In genomic region chr19:11140248-11140538, GRCh38 we compare ENCODE assay signal across 8 cellular contexts. TPM values are rescaled to one million over a fixed set of nuclear protein-coding genes. Genes with fewer than 3 reads are reported as not detected.
DNase-seq lines count a peak whose midpoint lies in the region; ATAC-seq, FAIRE-seq and TF ChIP-seq lines count a peak whose summit lies in the region.
"Not testable (repeated sequence)": the region's sequence is repeated elsewhere in the genome, so short reads cannot be mapped to it uniquely, and the experiment has no call there.

No MANE protein-coding gene starts in this region.

- ATAC-seq in A549, heart right ventricle, lower lobe of right lung: not testable (repeated sequence)

- H3K36me3 ChIP-seq in SJSA1: peaks cover 27% of the 10 kb centered on the region
- H3K36me3 ChIP-seq in colonic mucosa, heart right ventricle, lower lobe of right lung, sigmoid colon, tibial artery: not testable (repeated sequence)

- 69% methylated on average over 6 of the region's 6 CpGs for WGBS in A549 (ENCODE audit: missing lambda C conversion rate)
- 84 to 90% methylated on average over 6 of the region's 6 CpGs for WGBS in heart right ventricle, 2 donors
- WGBS in sigmoid colon, 2 donors: 41 to 80% methylated on average over 6 of the region's 6 CpGs

- not testable (repeated sequence) for H3K36me3 Mint-ChIP-seq in HFFc6 (ENCODE audit: low read depth)

- not testable (repeated sequence) for H3K9me3 Mint-ChIP-seq in HFFc6

- H3K4me3 ChIP-seq in A549, SJSA1, colonic mucosa, heart right ventricle, lower lobe of right lung, sigmoid colon, tibial artery: not testable (repeated sequence)

- H3K4me1 ChIP-seq in A549 (peaks cover 67% of the 10 kb centered on the region), SJSA1 (replicated peaks) (peaks cover 79% of the 10 kb centered on the region), heart right ventricle (peaks cover 35 to 78% (median 63%) of the 10 kb centered on the region in 9 donors), lower lobe of right lung (peaks cover 73% of the 10 kb centered on the region), sigmoid colon (peaks cover 0 to 73% (median 64%) of the 10 kb centered on the region in 4 donors), tibial artery (peaks cover 21 to 65% (median 56%) of the 10 kb centered on the region in 4 donors)
- H3K4me1 ChIP-seq in colonic mucosa: not testable (repeated sequence)

- H3K27me3 ChIP-seq in SJSA1 (replicated peaks); colonic mucosa; heart right ventricle; lower lobe of right lung (ENCODE audit: low read depth); sigmoid colon; tibial artery: not testable (repeated sequence)

- not testable (repeated sequence) for H3K9me3 ChIP-seq in A549; SJSA1 (replicated peaks); colonic mucosa; heart right ventricle; lower lobe of right lung; sigmoid colon; tibial artery

- POLR2A ChIA-PET in A549 (lab: Yijun Ruan, JAX): not testable (repeated sequence)

- not testable (repeated sequence) for TF ChIP-seq RAD21 in A549 (conservative IDR thresholded peaks at IDR 0.05 in 1 of 2, IDR thresholded peaks at IDR 0.05 in 1 of 2)

- TF ChIP-seq POLR2A in A549 (IDR thresholded peaks at IDR 0.05; ENCODE audit: low read length); sigmoid colon (IDR thresholded peaks at IDR 0.05): not testable (repeated sequence)

- intact Hi-C loops in colonic mucosa (cut with DNase I); lower lobe of right lung (cut with DNase I); sigmoid colon (cut with DNase I); tibial artery (cut with DNase I; ENCODE audit: low total_unique reads): not testable (repeated sequence)
- intact Hi-C loops in heart right ventricle (cut with DNase I): loop anchor here in 1 of 10 donors (5.0 kb wide), 1 partner anchor 142 kb away; no protein-coding TSS in a partner anchor

- peak overlapping the region; percentile 99; the same call in 1 of the 2 replicates for H3K27ac Mint-ChIP-seq in HFFc6

- CTCF ChIA-PET in A549 (lab: Yijun Ruan, JAX): interaction anchor here (2.4 to 4.0 kb wide), 3 partner anchors 10 to 65 kb away, joined by 5 to 57 read pairs (median 18); no protein-coding TSS in a partner anchor

- DNase-seq in A549 (ENCODE audit: low read depth in 1 of 2, low spot score in 1 of 2); HFFc6; SJSA1 (ENCODE audit: low read depth in 1 of 2, low spot score in 2 of 2); colonic mucosa; heart right ventricle; lower lobe of right lung; sigmoid colon; tibial artery: not testable (repeated sequence)

- not testable (repeated sequence) for H3K4me3 Mint-ChIP-seq in HFFc6

- not testable (repeated sequence) for H3K27me3 Mint-ChIP-seq in HFFc6 (ENCODE audit: insufficient read depth)

- H3K27ac ChIP-seq in A549: peak overlapping the region; percentile 98 to 100
- peak overlapping the region; percentile 100 for H3K27ac ChIP-seq in SJSA1
- H3K27ac ChIP-seq in colonic mucosa: peak overlapping the region; percentile 68
- peak overlapping the region in 8 of 10 donors; percentile 92 to 99 (median 96) for H3K27ac ChIP-seq in heart right ventricle
- peak overlapping the region; percentile 77 for H3K27ac ChIP-seq in lower lobe of right lung
- peak overlapping the region; percentile 92 to 99 (median 95) for H3K27ac ChIP-seq in sigmoid colon
- peak overlapping the region; percentile 91 to 92 for H3K27ac ChIP-seq in tibial artery

- TF ChIP-seq CTCF in A549 (IDR thresholded peaks at IDR 0.05); HFFc6 (IDR thresholded peaks at IDR 0.05); colonic mucosa (IDR thresholded peaks at IDR 0.05); heart right ventricle (IDR thresholded peaks at IDR 0.05); lower lobe of right lung (IDR thresholded peaks at IDR 0.05); sigmoid colon (IDR thresholded peaks at IDR 0.05); tibial artery (IDR thresholded peaks at IDR 0.05): not testable (repeated sequence)

- not testable (repeated sequence) for TF ChIP-seq EP300 in A549 (IDR thresholded peaks at IDR 0.05); sigmoid colon (IDR thresholded peaks at IDR 0.05)

- not testable (repeated sequence) for FAIRE-seq in A549 (lab: Jason Lieb, UNC)

- H3K4me1 Mint-ChIP-seq in HFFc6 (ENCODE audit: low read depth): peaks cover 57% of the 10 kb centered on the region

- H3K9ac ChIP-seq in colonic mucosa (ENCODE audit: low read depth in 2 of 2, low read length in 2 of 2): not testable (repeated sequence)

- H3K4me2 ChIP-seq in A549: peak overlapping the region; percentile 82

RNA-seq across cellular contexts. Expression of gene SPC24, which starts 15.4 kb away (rescaled TPM):
- polyA plus RNA-seq in A549 (2011; rRNA removed) (16.3 and 16.5 TPM in 2 replicates), A549 (2017; fragmentation: RNase III; extraction: RNeasy Plus Mini Kit Qiagen cat#74134 plus additional on column Dnase treatment) (21.8 to 22.2 TPM (median 22.2 TPM) in 3 replicates), heart right ventricle (1 to 10 TPM in 1 of 2 donors, under 1 TPM in 1; 0.93 to 5.9 TPM), sigmoid colon (10 to 100 TPM in 1 of 3 donors, 1 to 10 TPM in 2; 1.2 to 13.0 (median 2.1) TPM)
- 26.0 and 27.2 TPM in 2 replicates for polyA plus RNA-seq in A549 (2012; cell fraction: cytosol; rRNA removed)
- polyA plus RNA-seq in A549 (2012; cell fraction: nucleus; rRNA removed): 20.8 and 24.2 TPM in 2 replicates
- 19.3 and 22.3 TPM in 2 replicates for polyA minus RNA-seq in A549 (2011; rRNA and poly(A)+ RNA removed)
- 10 to 100 TPM; 21.0 to 54.6 (median 50.3) TPM for total RNA-seq in HFFc6 (2021; fragmentation: NEBNext Ultra II Directional; extraction: Animal tissue kit (Norgen Biotek cat#: 25700))
- total RNA-seq in SJSA1 (2014; rRNA removed; shearing (Covaris generic)): 120 and 143 TPM in 2 replicates
- total RNA-seq in colonic mucosa (10 to 100 TPM in 1 of 2 donors, 1 to 10 TPM in 1; 9.4 to 47.6 TPM), heart right ventricle (1 to 10 TPM; 1.6 to 8.5 (median 3.2) TPM), lower lobe of right lung (1.8 TPM), sigmoid colon (1 to 10 TPM in 3 of 4 donors, under 1 TPM in 1; 0.99 to 6.0 (median 2.8) TPM)

RNA-seq across cellular contexts. Expression of gene LDLR, which starts 50.9 kb away (rescaled TPM):
- polyA plus RNA-seq in A549 (2011; rRNA removed): 29.2 and 37.0 TPM in 2 replicates
- 38.2 and 41.8 TPM in 2 replicates for polyA plus RNA-seq in A549 (2012; cell fraction: cytosol; rRNA removed)
- 78.5 and 82.0 TPM in 2 replicates for polyA plus RNA-seq in A549 (2012; cell fraction: nucleus; rRNA removed)
- 35.6 to 55.8 TPM (median 50.8 TPM) in 3 replicates for polyA plus RNA-seq in A549 (2017; fragmentation: RNase III; extraction: RNeasy Plus Mini Kit Qiagen cat#74134 plus additional on column Dnase treatment)
- polyA minus RNA-seq in A549 (2011; rRNA and poly(A)+ RNA removed): 37.2 and 50.2 TPM in 2 replicates
- 10 to 100 TPM; 22.8 to 34.3 (median 28.0) TPM for total RNA-seq in HFFc6 (2021; fragmentation: NEBNext Ultra II Directional; extraction: Animal tissue kit (Norgen Biotek cat#: 25700))
- 90.0 and 115 TPM in 2 replicates for total RNA-seq in SJSA1 (2014; rRNA removed; shearing (Covaris generic))
- total RNA-seq in colonic mucosa: 100 to 1,000 TPM in 1 of 2 donors, 10 to 100 TPM in 1; 65.0 to 190 TPM
- total RNA-seq in heart right ventricle: 10 to 100 TPM in 8 of 10 donors, 1 to 10 TPM in 2; 4.5 to 76.1 (median 16.4) TPM
- polyA plus RNA-seq in heart right ventricle: 10 to 100 TPM in 1 of 2 donors, 1 to 10 TPM in 1; 7.4 to 24.1 TPM
- total RNA-seq in lower lobe of right lung: 147 TPM
- 100 to 1,000 TPM in 1 of 4 donors, 10 to 100 TPM in 1, 1 to 10 TPM in 2; 7.1 to 139 (median 15.0) TPM for total RNA-seq in sigmoid colon
- 10 to 100 TPM; 20.4 to 76.0 (median 20.6) TPM for polyA plus RNA-seq in sigmoid colon

RNA-seq across cellular contexts. Expression of gene KANK2, which starts 57.2 kb away (rescaled TPM):
- 20.5 and 35.5 TPM in 2 replicates for polyA plus RNA-seq in A549 (2011; rRNA removed)
- 42.9 and 53.3 TPM in 2 replicates for polyA plus RNA-seq in A549 (2012; cell fraction: cytosol; rRNA removed)
- polyA plus RNA-seq in A549 (2012; cell fraction: nucleus; rRNA removed): 81.8 and 124 TPM in 2 replicates
- 63.8 to 68.0 TPM (median 66.1 TPM) in 3 replicates for polyA plus RNA-seq in A549 (2017; fragmentation: RNase III; extraction: RNeasy Plus Mini Kit Qiagen cat#74134 plus additional on column Dnase treatment)
- polyA minus RNA-seq in A549 (2011; rRNA and poly(A)+ RNA removed): 45.0 and 60.0 TPM in 2 replicates
- 100 to 1,000 TPM; 132 to 167 (median 156) TPM for total RNA-seq in HFFc6 (2021; fragmentation: NEBNext Ultra II Directional; extraction: Animal tissue kit (Norgen Biotek cat#: 25700))
- total RNA-seq in SJSA1 (2014; rRNA removed; shearing (Covaris generic)): 278 and 472 TPM in 2 replicates
- total RNA-seq in colonic mucosa: 10 to 100 TPM; 44.1 to 87.8 TPM
- 100 to 1,000 TPM; 243 to 355 (median 307) TPM for total RNA-seq in heart right ventricle
- polyA plus RNA-seq in heart right ventricle: 100 to 1,000 TPM; 165 to 226 TPM
- total RNA-seq in lower lobe of right lung: 191 TPM
- total RNA-seq in sigmoid colon: 1,000 to 10,000 TPM in 2 of 4 donors, 100 to 1,000 TPM in 2; 691 to 1,314 (median 1,068) TPM
- polyA plus RNA-seq in sigmoid colon: 100 to 1,000 TPM in 1 of 3 donors, 10 to 100 TPM in 2; 29.8 to 130 (median 89.4) TPM
